In the genomic region with DNA sequence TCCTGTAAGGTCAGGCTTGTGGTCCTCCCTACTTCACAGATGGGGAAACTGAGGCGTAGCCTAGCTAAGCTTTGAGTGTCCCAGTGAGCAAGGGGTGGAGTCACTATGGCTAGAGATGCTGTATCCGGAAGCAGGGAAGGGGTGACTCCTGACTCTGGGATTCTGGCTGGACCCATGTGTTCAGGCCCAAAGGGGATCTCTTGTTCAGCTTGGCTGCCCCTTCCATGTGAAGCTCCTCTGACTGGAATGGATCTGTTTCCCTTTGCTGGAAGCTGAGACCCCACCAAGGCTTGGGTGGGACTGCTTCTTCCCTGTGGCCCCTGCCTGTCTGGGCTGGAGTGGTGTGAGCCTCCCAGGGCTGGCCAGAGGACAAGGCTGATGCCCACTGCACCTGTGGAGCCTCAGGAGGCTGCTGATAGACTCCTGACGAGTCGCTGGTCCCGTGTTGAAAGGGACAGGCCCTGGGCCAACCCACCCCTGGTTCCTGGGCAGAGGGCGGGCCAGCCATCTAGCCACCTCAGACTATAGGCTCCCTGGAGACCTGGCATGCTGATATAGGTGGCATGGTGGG, we compare ENCODE assay signal across 8 cellular contexts. TPM values are rescaled to one million over a fixed set of nuclear protein-coding genes. Genes with fewer than 3 reads are reported as not detected.
A peak's percentile ranks its signal among the peaks of the same experiment; 100 is the strongest.
DNase-seq lines count a peak whose midpoint lies in the region; ATAC-seq and TF ChIP-seq lines count a peak whose summit lies in the region.

No MANE protein-coding gene starts in this region.

- H3K4me1 ChIP-seq in trophoblast cell (ENCODE audit: control insufficient read depth in 1 of 2, insufficient read depth in 2 of 2, low read length in 2 of 2), result peaks cover 7% of the 10 kb centered on the region in 2 experiments

- H3K36me3 Mint-ChIP-seq in T-helper 1 cell treated with Interleukin-12 subunit alpha and Interleukin-12 subunit beta and Interleukin-4 antibody, amounts not matched to agents 30 μg/mL and 1 μg/mL, for 36 hours (ENCODE audit: low read depth), result peaks cover 42% of the 10 kb centered on the region

- TF ChIP-seq CTCF in GM06990 (IDR thresholded peaks at IDR 0.05; ENCODE audit: insufficient read depth, low read length, poor library complexity, severe bottlenecking), result no peak

- peak overlapping the region; percentile 96 for H3K4me2 ChIP-seq in trophoblast cell (ENCODE audit: low read length)

- H2BK120ac ChIP-seq in trophoblast cell (ENCODE audit: insufficient read depth, low read length, poor library complexity), result no peak overlapping the region

- H3K4ac ChIP-seq in trophoblast cell (ENCODE audit: low read depth, low read length), result no peak overlapping the region

- no peak overlapping the region for H2BK12ac ChIP-seq in trophoblast cell (ENCODE audit: low read length)

- H3K79me1 ChIP-seq in trophoblast cell (ENCODE audit: low read length), result peaks cover 3% of the 10 kb centered on the region

- no peak overlapping the region for H4K91ac ChIP-seq in trophoblast cell (ENCODE audit: low read depth, low read length)

- no peak overlapping the region for H2AK5ac ChIP-seq in trophoblast cell (ENCODE audit: low read length)

- H3K9me3 Mint-ChIP-seq in T-helper 1 cell treated with Interleukin-12 subunit alpha and Interleukin-12 subunit beta and Interleukin-4 antibody, amounts not matched to agents 30 μg/mL and 1 μg/mL, for 36 hours, result no peaks in the 10 kb centered on the region

- peaks cover 6% of the 10 kb centered on the region for H3K79me2 ChIP-seq in trophoblast cell (ENCODE audit: control insufficient read depth, insufficient read depth, low read length, poor library complexity)

- H3K4me3 ChIP-seq in GM06990 (replicated peaks; ENCODE audit: low read depth, low read length) (peak overlapping the region; percentile 74), trophoblast cell (ENCODE audit: low read depth, low read length) (no peak overlapping the region)

- H3K27me3 ChIP-seq in GM06990 (replicated peaks; ENCODE audit: control insufficient read depth, insufficient read depth, low read length), result no peaks in the 10 kb centered on the region
- no peaks in the 10 kb centered on the region for H3K27me3 ChIP-seq in trophoblast cell (ENCODE audit: insufficient read depth, low read length)

- peaks cover 69% of the 10 kb centered on the region for H3K4me1 Mint-ChIP-seq in T-helper 1 cell treated with Interleukin-12 subunit alpha and Interleukin-12 subunit beta and Interleukin-4 antibody, amounts not matched to agents 30 μg/mL and 1 μg/mL, for 36 hours (ENCODE audit: low read depth)

- WGBS in trophoblast cell (ENCODE audit: extremely low coverage, insufficient coverage, insufficient read length), result no CpG with 5 or more reads among the region's 6 CpGs

- H3K36me3 ChIP-seq in GM06990 (ENCODE audit: control insufficient read depth, insufficient read depth, low read length), result no peaks in the 10 kb centered on the region
- no peaks in the 10 kb centered on the region for H3K36me3 ChIP-seq in trophoblast cell (ENCODE audit: control insufficient read depth in 1 of 2, insufficient read depth in 2 of 2, low read length in 2 of 2)

- no peak overlapping the region for H3K9ac ChIP-seq in trophoblast cell (ENCODE audit: low read length)

- H2AFZ ChIP-seq in trophoblast cell (ENCODE audit: insufficient read depth, low read length, poor library complexity), result no peak overlapping the region

- H4K8ac ChIP-seq in trophoblast cell (ENCODE audit: low read depth, low read length), result no peak overlapping the region

- no peak overlapping the region for H3K27ac ChIP-seq in trophoblast cell (ENCODE audit: low read depth, low read length)

- H3K27me3 Mint-ChIP-seq in T-helper 1 cell treated with Interleukin-12 subunit alpha and Interleukin-12 subunit beta and Interleukin-4 antibody, amounts not matched to agents 30 μg/mL and 1 μg/mL, for 36 hours (ENCODE audit: low read depth), result no peaks in the 10 kb centered on the region

- DNase-seq in GM06990 (ENCODE audit: extremely low read depth, insufficient read length) (no peak), fibroblast of peridontal ligament (ENCODE audit: extremely low read depth) (peak; percentile 8), trophoblast cell (no peak), hepatic stellate cell (ENCODE audit: low spot score) (no peak), hypothalamus (lab: John Stamatoyannopoulos, UW) (no peak)

- H4K12ac ChIP-seq in trophoblast cell (ENCODE audit: low read depth, low read length), result no peak overlapping the region

- peak overlapping the region; percentile 94 for H3K4me3 Mint-ChIP-seq in T-helper 1 cell treated with Interleukin-12 subunit alpha and Interleukin-12 subunit beta and Interleukin-4 antibody, amounts not matched to agents 30 μg/mL and 1 μg/mL, for 36 hours

- H3K9me3 ChIP-seq in trophoblast cell (ENCODE audit: insufficient read depth, low read depth, low read length), result peaks cover 1% of the 10 kb centered on the region

- ATAC-seq in HG03432 (IDR thresholded peaks at IDR 0.05; ENCODE audit: unreplicated experiment) (no peak), GM21526 (IDR thresholded peaks at IDR 0.05; ENCODE audit: low FRiP score, unreplicated experiment) (no peak)

- no peak overlapping the region for H3K14ac ChIP-seq in trophoblast cell (ENCODE audit: low read length)

- no peak overlapping the region for H3K18ac ChIP-seq in trophoblast cell (ENCODE audit: low read length)

- H2BK5ac ChIP-seq in trophoblast cell (ENCODE audit: low read depth, low read length, poor library complexity), result no peak overlapping the region

- H3K27ac Mint-ChIP-seq in T-helper 1 cell treated with Interleukin-12 subunit alpha and Interleukin-12 subunit beta and Interleukin-4 antibody, amounts not matched to agents 30 μg/mL and 1 μg/mL, for 36 hours, result peak overlapping the region; percentile 86

- no peak overlapping the region for H3K23ac ChIP-seq in trophoblast cell (ENCODE audit: low read length)

RNA-seq across cellular contexts. Expression of a gene that starts 1.0 kb away (rescaled TPM):
- 14.1 and 14.5 TPM in 2 replicates for polyA plus RNA-seq in trophoblast cell (2013)

RNA-seq across cellular contexts. Expression of a gene that starts 6.4 kb away (rescaled TPM):
- 5.0 and 5.2 TPM in 2 replicates for polyA plus RNA-seq in trophoblast cell (2013)

RNA-seq across cellular contexts. Expression of a gene that starts 48.7 kb away (rescaled TPM):
- 10.6 and 11.1 TPM in 2 replicates for polyA plus RNA-seq in trophoblast cell (2013)

RNA-seq across cellular contexts. Expression of a gene that starts 50.4 kb away (rescaled TPM):
- 1.2 TPM in 2 replicates for polyA plus RNA-seq in trophoblast cell (2013)

RNA-seq across cellular contexts. Expression of a gene that starts 56.7 kb away (rescaled TPM):
- polyA plus RNA-seq in trophoblast cell (2013), result 3.5 and 3.6 TPM in 2 replicates
